11 cellular contexts compared by ENCODE assay signal in the genomic region with DNA sequence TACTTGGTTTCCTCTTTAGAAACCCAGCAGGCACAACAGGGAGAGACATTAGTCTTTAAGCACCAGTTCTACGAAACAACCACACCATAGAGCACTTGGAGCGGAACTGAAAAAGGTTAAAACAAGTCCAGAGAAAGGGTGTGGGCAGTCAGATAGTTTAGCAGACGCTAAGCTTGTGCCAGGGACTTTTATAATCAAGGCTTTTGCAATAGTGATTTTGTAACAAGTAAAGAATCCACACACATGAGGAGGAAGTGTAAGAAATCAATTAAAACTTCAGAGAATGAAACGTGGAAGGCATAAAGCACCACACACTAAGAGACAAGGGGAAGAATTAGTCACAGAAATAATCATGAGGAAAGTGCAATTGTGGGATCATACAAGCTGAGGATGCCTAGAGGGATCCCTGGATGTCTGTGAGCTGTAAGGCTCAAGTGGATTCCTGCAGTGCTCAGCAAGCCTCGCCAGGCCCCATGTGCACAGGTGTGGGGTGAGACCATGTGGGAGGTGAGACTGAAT. TPM values are rescaled to one million over a fixed set of nuclear protein-coding genes. Genes with fewer than 3 reads are reported as not detected.
DNase-seq lines count a peak whose midpoint lies in the region; ATAC-seq, FAIRE-seq and TF ChIP-seq lines count a peak whose summit lies in the region.
"Had no signal": no experiment of that assay in that cellular context is flagged by ENCODE, and none has a peak within 500 bp of the region (broad histone marks: within the 10 kb centered on the region; RNA-seq: fewer than 3 reads in every experiment).

No MANE protein-coding gene starts in this region.

- no peaks in the 10 kb centered on the region for H3K27me3 ChIP-seq in skeletal muscle tissue (ENCODE audit: control insufficient read depth in 3 of 3, insufficient read depth in 3 of 3, low read length in 3 of 3)
- no peaks in the 10 kb centered on the region for H3K27me3 ChIP-seq in Karpas-422 (ENCODE audit: low read length)
- H3K27me3 ChIP-seq in BE2C: peaks cover 8% of the 10 kb centered on the region

- H3K27ac ChIP-seq in skeletal muscle tissue (ENCODE audit: low read depth, low read length) (peak overlapping the region; percentile 15), Karpas-422 (ENCODE audit: low read length) (no peak overlapping the region)

- H3K4me3 ChIP-seq in skeletal muscle tissue (ENCODE audit: low read length in 3 of 3): no peak overlapping the region
- no peak overlapping the region for H3K4me3 ChIP-seq in Karpas-422 (ENCODE audit: low read length)
- H3K4me3 ChIP-seq in BE2C (ENCODE audit: low read depth, low read length): no peak overlapping the region

- no peak for TF ChIP-seq CTCF in BE2C (IDR thresholded peaks at IDR 0.05; ENCODE audit: low read depth, low read length)

- no peaks in the 10 kb centered on the region for H3K79me2 ChIP-seq in Karpas-422 (ENCODE audit: low read length)

- H3K9me3 ChIP-seq in skeletal muscle tissue (ENCODE audit: control insufficient read depth in 3 of 3, low read length in 3 of 3) (no peaks in the 10 kb centered on the region), Karpas-422 (ENCODE audit: low read length) (no peaks in the 10 kb centered on the region), BE2C (no peaks in the 10 kb centered on the region)

- H3K9ac ChIP-seq in skeletal muscle tissue (ENCODE audit: low read depth in 1 of 3, low read length in 3 of 3) (no peak overlapping the region), Karpas-422 (ENCODE audit: low read length) (no peak overlapping the region)

- H3K4me2 ChIP-seq in Karpas-422 (ENCODE audit: low read depth, low read length, poor library complexity, severe bottlenecking): no peak overlapping the region

- ATAC-seq in GM19372 (IDR thresholded peaks at IDR 0.05; ENCODE audit: low read depth, unreplicated experiment): peak; percentile 59
- ATAC-seq in T-cell (replicated peaks in 1 of 4): no peak
- ATAC-seq: stimulated activated effector memory CD8-positive, alpha-beta T cell treated with anti-CD3 and anti-CD28 coated beads, Interleukin-12 subunit alpha, Interleukin-12 subunit beta, amount 100 ng/mL, for 72 hours had no signal

- H3K9me3 Mint-ChIP-seq in T-cell: no peaks in the 10 kb centered on the region
- H3K9me3 Mint-ChIP-seq: central memory CD8-positive, alpha-beta T cell; stimulated activated effector memory CD8-positive, alpha-beta T cell treated with anti-CD3 and anti-CD28 coated beads, Interleukin-12 subunit alpha, Interleukin-12 subunit beta, amount 100 ng/mL, for 72 hours had no signal

- no peak for TF ChIP-seq POLR2A in GM12891 (IDR thresholded peaks at IDR 0.05; ENCODE audit: low read depth, low read length)

- no peak for FAIRE-seq in GM12891 (lab: Jason Lieb, UNC)
- FAIRE-seq: G401.6 had no signal

- H3K9me2 ChIP-seq in Karpas-422 (replicated peaks; ENCODE audit: insufficient read depth, low read length): no peaks in the 10 kb centered on the region

- peak overlapping the region in 1 of 3 donors; percentile 38 for H3K4me3 Mint-ChIP-seq in T-cell
- H3K4me3 Mint-ChIP-seq: central memory CD8-positive, alpha-beta T cell; stimulated activated effector memory CD8-positive, alpha-beta T cell treated with anti-CD3 and anti-CD28 coated beads, Interleukin-12 subunit alpha, Interleukin-12 subunit beta, amount 100 ng/mL, for 72 hours had no signal

- no peaks in the 10 kb centered on the region for H4K20me1 ChIP-seq in Karpas-422 (ENCODE audit: insufficient read depth, low read depth, low read length)

- H3K36me3 ChIP-seq in skeletal muscle tissue (ENCODE audit: control insufficient read depth in 3 of 3, insufficient read depth in 3 of 3, low read length in 3 of 3) (no peaks in the 10 kb centered on the region), Karpas-422 (ENCODE audit: insufficient read depth, low read length) (no peaks in the 10 kb centered on the region), BE2C (no peaks in the 10 kb centered on the region)

- peak overlapping the region; percentile 26 to 35 for H3K27ac Mint-ChIP-seq in T-cell
- H3K27ac Mint-ChIP-seq: stimulated activated effector memory CD8-positive, alpha-beta T cell treated with anti-CD3 and anti-CD28 coated beads, Interleukin-12 subunit alpha, Interleukin-12 subunit beta, amount 100 ng/mL, for 72 hours had no signal

- DNase-seq in T-cell (no peak), globus pallidus (ENCODE audit: low spot score) (peak; percentile 62), Karpas-422 (no peak), BE2C (no peak), NCI-H146 treated with DMSO at 0.1 percent for 48 hours (lab: John Stamatoyannopoulos, UW; ENCODE audit: unreplicated experiment) (no peak), GM12891 (ENCODE audit: insufficient read length, low spot score) (no peak)

- peaks cover 0 to 10% of the 10 kb centered on the region in 2 donors for H3K27me3 Mint-ChIP-seq in T-cell

- H3K4me1 ChIP-seq in skeletal muscle tissue (ENCODE audit: control insufficient read depth in 3 of 3, insufficient read depth in 3 of 3, low read length in 3 of 3) (peaks cover 0 to 5% (median 0%) of the 10 kb centered on the region in 3 donors), Karpas-422 (ENCODE audit: low read length) (peaks cover 3% of the 10 kb centered on the region; the same call in 1 of the 2 replicates), BE2C (no peaks in the 10 kb centered on the region)

- H2AFZ ChIP-seq in Karpas-422 (ENCODE audit: low read length): no peak overlapping the region

- peaks cover 32 to 63% (median 60%) of the 10 kb centered on the region in 3 donors for H3K4me1 Mint-ChIP-seq in T-cell

- no peaks in the 10 kb centered on the region for H3K36me3 Mint-ChIP-seq in T-cell
- H3K36me3 Mint-ChIP-seq: stimulated activated effector memory CD8-positive, alpha-beta T cell treated with anti-CD3 and anti-CD28 coated beads, Interleukin-12 subunit alpha, Interleukin-12 subunit beta, amount 100 ng/mL, for 72 hours had no signal

- CTCF ChIA-PET in T-cell (lab: Charles Lee): interaction anchor here in 1 of 2 donors (0.6 kb wide), 2 partner anchors 25 to 47 kb away, joined by 3 read pairs; no protein-coding TSS in a partner anchor

- POLR2A ChIA-PET in T-cell (lab: Charles Lee): no interaction called here

TF ChIP-seq in GM12891, 5 proteins besides CTCF, POLR2A, EP300 and RAD21:
- TF ChIP-seq POU2F2 (IDR thresholded peaks at IDR 0.05; ENCODE audit: low read depth, low read length) (no peak), PAX5 (IDR thresholded peaks at IDR 0.05; ENCODE audit: insufficient read depth, low read length, severe bottlenecking) (no peak), SPI1 (IDR thresholded peaks at IDR 0.05; ENCODE audit: low read depth, low read length) (no peak), POLR2AphosphoS5 (IDR thresholded peaks at IDR 0.05; ENCODE audit: low read depth, low read length) (no peak), TAF1 (IDR thresholded peaks at IDR 0.05; ENCODE audit: low read depth, low read length) (no peak)

RNA-seq across cellular contexts. Expression of gene TLR5, which starts 37.8 kb away (rescaled TPM):
- total RNA-seq in T-cell: 1 to 10 TPM; 2.5 to 8.1 (median 3.8) TPM
- total RNA-seq in skeletal muscle tissue: 3.1 TPM
- not detected in 2 replicates for total RNA-seq in Karpas-422 (2014; rRNA removed; shearing (Covaris generic); ENCODE audit: low replicate concordance)
- 0.20 TPM for polyA plus RNA-seq in BE2C (2012; ENCODE audit: insufficient read depth, insufficient read length, low read depth)
- polyA plus RNA-seq in GM12891 (2012; ENCODE audit: low read depth, missing spikeins): not detected
